Comparison of ENCODE assay signal across 9 cellular contexts in the genomic region with DNA sequence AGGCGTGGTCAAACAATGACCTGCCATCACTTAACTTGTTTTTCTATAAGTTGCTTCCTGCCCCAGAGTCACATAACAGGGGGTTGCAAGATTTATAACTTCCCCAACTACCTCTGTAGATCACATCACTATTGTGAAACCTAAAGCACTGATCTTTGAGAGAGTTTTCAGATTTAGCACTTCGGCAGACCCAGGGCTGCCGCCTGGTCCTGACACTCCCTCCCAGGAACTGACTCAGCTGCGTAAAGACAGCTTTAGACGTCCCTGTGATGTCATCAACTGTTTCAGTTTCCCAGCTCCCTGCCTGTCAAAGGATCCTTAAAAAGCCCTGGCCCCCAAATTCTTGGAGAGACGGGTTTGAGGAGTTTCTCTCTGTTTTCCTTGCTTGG. TPM values are rescaled to one million over a fixed set of nuclear protein-coding genes. Genes with fewer than 3 reads are reported as not detected.
DNase-seq lines count a peak whose midpoint lies in the region; ATAC-seq and TF ChIP-seq lines count a peak whose summit lies in the region.
"Had no signal": no experiment of that assay in that cellular context is flagged by ENCODE, and none has a peak within 500 bp of the region (broad histone marks: within the 10 kb centered on the region; RNA-seq: fewer than 3 reads in every experiment).

No MANE protein-coding gene starts in this region.

- intact Hi-C loops in PC-9 (cut with micrococcal nuclease; ENCODE audit: unreplicated experiment) (loop anchor here (2.0 kb wide), 1 partner anchor 49 kb away; no protein-coding TSS in a partner anchor), Caco-2 (cut with micrococcal nuclease; ENCODE audit: unreplicated experiment) (no loop called here)

- POLR2A ChIA-PET in PC-9 (lab: Charles Lee; ENCODE audit: unreplicated experiment) (no interaction called here), Caco-2 (lab: Charles Lee) (no interaction called here)

- peaks cover 27% of the 10 kb centered on the region for H3F3A ChIP-seq in PC-9 (ENCODE audit: insufficient read depth, low read depth)

- H3K36me3 Mint-ChIP-seq in type B pancreatic cell = no peaks in the 10 kb centered on the region
- H3K36me3 Mint-ChIP-seq in Caco-2 (ENCODE audit: insufficient read depth, unreplicated experiment) = peaks cover 5% of the 10 kb centered on the region
- H3K36me3 Mint-ChIP-seq: CD4-positive, CD25-positive, alpha-beta regulatory T cell had no signal

- no peak for ATAC-seq in GM21619 (IDR thresholded peaks at IDR 0.05; ENCODE audit: unreplicated experiment)
- no peak for ATAC-seq in HG02870 (IDR thresholded peaks at IDR 0.05; ENCODE audit: unreplicated experiment)

- CTCF ChIA-PET in PC-9 (lab: Charles Lee) (interaction anchor here (0.7 kb wide), 1 partner anchor 83 kb away, joined by 14 read pairs; no protein-coding TSS in a partner anchor), Caco-2 (lab: Charles Lee) (no interaction called here)

- H4K20me1 ChIP-seq in PC-9 (ENCODE audit: insufficient read depth) = no peaks in the 10 kb centered on the region

- DNase-seq in stimulated activated CD4-positive, alpha-beta T cell treated with anti-CD3 and anti-CD28 coated beads, Interleukin-15, amount 100 ng/mL, for 48 hours (ENCODE audit: low read depth in 2 of 2) = peak; percentile 9 to 13
- no peak for DNase-seq in stimulated activated CD4-positive, alpha-beta T cell treated with anti-CD3 and anti-CD28 coated beads, Interleukin-4, amount 100 ng/mL, for 24 hours
- peak in 1 of 2 experiments; percentile 73 for DNase-seq in PC-9
- DNase-seq in fibroblast of the aortic adventitia (ENCODE audit: low read depth) = peak; percentile 47
- no peak for DNase-seq in type B pancreatic cell (ENCODE audit: extremely low spot score, unreplicated experiment)
- DNase-seq in Caco-2 = no peak

- peak overlapping the region; percentile 55 for H3K4me2 ChIP-seq in PC-9

- H3K9me3 ChIP-seq in PC-9 (ENCODE audit: insufficient read depth, low read depth) (no peaks in the 10 kb centered on the region), Caco-2 (0 out of 2 replicates have a peak, but pooled peaks cover 5% of the 10 kb centered on the region)

- H3K36me3 ChIP-seq in PC-9 (ENCODE audit: low read depth) (no peaks in the 10 kb centered on the region), Caco-2 (ENCODE audit: control insufficient read depth, insufficient read depth, low read length) (no peaks in the 10 kb centered on the region)

- peak overlapping the region; percentile 95 for H3K27ac Mint-ChIP-seq in type B pancreatic cell
- no peak overlapping the region for H3K27ac Mint-ChIP-seq in Caco-2 (ENCODE audit: unreplicated experiment)
- H3K27ac Mint-ChIP-seq: CD4-positive, CD25-positive, alpha-beta regulatory T cell had no signal

- H3K79me2 ChIP-seq in PC-9 (ENCODE audit: low read depth) = no peaks in the 10 kb centered on the region

- H3K4me1 ChIP-seq in PC-9 (replicated peaks; ENCODE audit: insufficient read depth) (peaks cover 36% of the 10 kb centered on the region), Caco-2 (peaks cover 6% of the 10 kb centered on the region)

- H3K27me3 Mint-ChIP-seq in type B pancreatic cell (no peaks in the 10 kb centered on the region), Caco-2 (ENCODE audit: insufficient read depth, unreplicated experiment) (no peaks in the 10 kb centered on the region)

- peak overlapping the region; percentile 60 for H2AFZ ChIP-seq in PC-9

- H3K9me2 ChIP-seq in PC-9 (ENCODE audit: insufficient read depth) = no peaks in the 10 kb centered on the region

- H3K4me1 Mint-ChIP-seq in type B pancreatic cell (ENCODE audit: unreplicated experiment) (peaks cover 10% of the 10 kb centered on the region), Caco-2 (ENCODE audit: low read depth, unreplicated experiment) (peaks cover 10% of the 10 kb centered on the region)

- H3K27me3 ChIP-seq in PC-9 (ENCODE audit: insufficient read depth, low read depth) (no peaks in the 10 kb centered on the region), Caco-2 (replicated peaks; ENCODE audit: control insufficient read depth, insufficient read depth, low read length) (no peaks in the 10 kb centered on the region)

- H3K4me3 ChIP-seq in PC-9 (peak overlapping the region; percentile 8; the same call in 1 of the 2 replicates), fibroblast of the aortic adventitia (ENCODE audit: low read depth, low read length) (no peak overlapping the region), Caco-2 (ENCODE audit: low read depth, low read length) (no peak overlapping the region)

- peak overlapping the region; percentile 74 for H3K27ac ChIP-seq in PC-9

- H3K4me3 Mint-ChIP-seq in type B pancreatic cell = peak overlapping the region; percentile 43
- H3K4me3 Mint-ChIP-seq in Caco-2 (ENCODE audit: unreplicated experiment) = no peak overlapping the region
- H3K4me3 Mint-ChIP-seq: CD4-positive, CD25-positive, alpha-beta regulatory T cell had no signal

- no peak for TF ChIP-seq CTCF in PC-9 (conservative IDR thresholded peaks at IDR 0.05)
- TF ChIP-seq CTCF in fibroblast of the aortic adventitia (IDR thresholded peaks at IDR 0.05; ENCODE audit: insufficient read depth, low read length) = no peak
- no peak for TF ChIP-seq CTCF in type B pancreatic cell (conservative IDR thresholded peaks at IDR 0.05)
- no peak for TF ChIP-seq CTCF in Caco-2 (IDR thresholded peaks at IDR 0.05; ENCODE audit: insufficient read depth in 1 of 2, low read depth in 1 of 2, low read length in 1 of 2, severe bottlenecking in 1 of 2, unreplicated experiment in 1 of 2)

- TSS peak; percentile 39 for BruUV-seq in PC-9 (replicated peaks; lab: Mats Ljungman, UMichigan)
- no TSS peak for BruUV-seq in Caco-2 (replicated peaks; lab: Mats Ljungman, UMichigan)

- H3K9me3 Mint-ChIP-seq in type B pancreatic cell (no peaks in the 10 kb centered on the region), Caco-2 (ENCODE audit: unreplicated experiment) (peaks cover 11% of the 10 kb centered on the region)
- H3K9me3 Mint-ChIP-seq: CD4-positive, CD25-positive, alpha-beta regulatory T cell had no signal

RNA-seq across cellular contexts. Expression of a gene that starts 33.3 kb away (rescaled TPM):
- total RNA-seq in PC-9 (2021) (1.0 TPM in 1 of 2 replicates, not detected in the other), fibroblast of the aortic adventitia (ENCODE audit: low replicate concordance) (0.09 TPM in 1 of 2 replicates, not detected in the other), type B pancreatic cell (ENCODE audit: low replicate concordance) (104 and 441 TPM in 2 replicates), Caco-2 (2022) (57.7 and 64.7 TPM in 2 replicates)
- total RNA-seq: CD4-positive, CD25-positive, alpha-beta regulatory T cell had no signal

RNA-seq across cellular contexts. Expression of a gene that starts 48.2 kb away (rescaled TPM):
- total RNA-seq in PC-9 (2021) (2.6 and 3.7 TPM in 2 replicates), fibroblast of the aortic adventitia (ENCODE audit: low replicate concordance) (not detected in 2 replicates), type B pancreatic cell (ENCODE audit: low replicate concordance) (0.56 and 0.76 TPM in 2 replicates), Caco-2 (2022) (not detected in 2 replicates)
- total RNA-seq: CD4-positive, CD25-positive, alpha-beta regulatory T cell had no signal

RNA-seq across cellular contexts. Expression of a gene that starts 56.9 kb away (rescaled TPM):
- 0.96 TPM in 1 of 2 replicates, not detected in the other for total RNA-seq in PC-9 (2021)
- not detected in 2 replicates for total RNA-seq in fibroblast of the aortic adventitia (ENCODE audit: low replicate concordance)
- total RNA-seq in type B pancreatic cell (ENCODE audit: low replicate concordance) = not detected in 2 replicates
- 0.53 TPM in 1 of 2 replicates, not detected in the other for total RNA-seq in Caco-2 (2022)
- total RNA-seq: CD4-positive, CD25-positive, alpha-beta regulatory T cell had no signal

Comparison
In these comparisons a context has a peak if more than half of its experiments do, and no peak if none do; other contexts are left out.
1. DNase-seq: peak in stimulated activated CD4-positive, alpha-beta T cell treated with anti-CD3 and anti-CD28 coated beads, Interleukin-15, amount 100 ng/mL, for 48 hours (2 of 2) and fibroblast of the aortic adventitia (single experiment); none in stimulated activated CD4-positive, alpha-beta T cell treated with anti-CD3 and anti-CD28 coated beads, Interleukin-4, amount 100 ng/mL, for 24 hours (single experiment), type B pancreatic cell (single experiment) and Caco-2 (0 of 2).
2. RNA of a gene that starts 33.3 kb away (total RNA-seq): 104 to 441 TPM in type B pancreatic cell and 57.7 to 64.7 TPM in Caco-2; 1.0 TPM in PC-9 and 0.09 TPM in fibroblast of the aortic adventitia; every median in the first group is over 10 times any median in the second.